8 cellular contexts compared by ENCODE assay signal in the genomic region with DNA sequence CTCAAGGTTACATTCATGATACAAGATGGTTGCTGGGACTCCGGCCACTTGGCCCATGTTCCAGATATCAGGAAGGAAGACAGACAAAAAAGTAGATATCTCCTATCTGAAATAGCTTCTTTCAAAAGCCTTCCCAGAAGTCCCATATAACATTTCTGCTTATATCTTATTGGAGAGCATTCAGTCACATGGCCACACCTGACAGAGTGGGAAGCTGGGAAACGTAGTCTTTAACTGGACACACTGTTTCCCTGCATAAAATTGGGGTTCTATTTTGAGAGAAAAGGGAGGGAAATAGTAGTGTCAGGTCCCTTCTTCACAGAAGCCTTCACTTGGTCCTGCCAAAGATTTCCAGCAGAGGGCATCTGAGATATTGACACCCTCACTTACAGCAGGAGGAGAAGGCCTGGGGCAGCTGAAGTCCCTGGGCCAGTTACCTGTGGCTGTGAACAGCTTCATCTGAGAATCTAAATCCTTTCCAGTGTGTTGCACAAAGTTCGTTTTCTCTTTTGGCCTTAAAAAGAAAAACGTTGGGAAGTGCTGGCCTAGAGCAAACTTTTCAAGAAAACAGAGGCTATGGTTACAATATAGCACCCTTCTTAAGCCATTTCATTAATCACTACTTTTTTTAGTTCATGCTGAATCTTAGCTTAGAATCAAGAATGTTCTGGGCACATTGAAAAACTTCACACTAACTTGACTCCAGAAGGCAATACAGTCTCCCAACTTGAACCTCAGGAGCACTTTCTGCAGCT.
DNase-seq lines count a peak whose midpoint lies in the region; ATAC-seq and TF ChIP-seq lines count a peak whose summit lies in the region.

No MANE protein-coding gene starts in this region.

- H4K20me1 ChIP-seq in DND-41 (ENCODE audit: insufficient read depth, low read length): no peaks in the 10 kb centered on the region

- ATAC-seq in DND-41 (ENCODE audit: insufficient read depth, low read depth): peak; percentile 99
- peak; percentile 95 for ATAC-seq in RWPE2 (ENCODE audit: low read depth)
- no peak for ATAC-seq in GM21825 (IDR thresholded peaks at IDR 0.05; ENCODE audit: unreplicated experiment)

- H3K27me3 ChIP-seq in DND-41 (ENCODE audit: insufficient read depth, low read length, poor library complexity) (no peaks in the 10 kb centered on the region), RWPE2 (ENCODE audit: insufficient read depth, poor library complexity, severe bottlenecking) (no peaks in the 10 kb centered on the region)

- H3K4me1 ChIP-seq in DND-41 (ENCODE audit: insufficient read depth, low read length) (peaks cover 8% of the 10 kb centered on the region), RWPE2 (ENCODE audit: insufficient read depth, poor library complexity, severe bottlenecking) (no peaks in the 10 kb centered on the region)

- peak; percentile 75 for DNase-seq in DND-41
- DNase-seq in HCEC 1CT: peak; percentile 58
- DNase-seq in RWPE2 (ENCODE audit: low spot score): no peak
- peak; percentile 66 for DNase-seq in activated naive CD4-positive, alpha-beta T cell treated with anti-CD3 and anti-CD28 coated beads, Interleukin-2, amount 50 U/mL, for 16 hours
- DNase-seq in iris pigment epithelial cell (ENCODE audit: low read depth): peak; percentile 57
- DNase-seq in stimulated activated CD8-positive, alpha-beta memory T cell treated with anti-CD3 and anti-CD28 coated beads, Interleukin-12 subunit alpha, Interleukin-12 subunit beta, amount 100 ng/mL, for 24 hours (ENCODE audit: extremely low read depth): peak; percentile 17
- DNase-seq in epidermal melanocyte (ENCODE audit: insufficient read length, low spot score): no peak

- H3K9ac ChIP-seq in DND-41 (ENCODE audit: low read depth, low read length): 0 out of 2 replicates have a peak overlapping the region, but pooled peaks have one; percentile 4

- H3K4me3 ChIP-seq in DND-41 (ENCODE audit: low read depth in 1 of 2, low read length in 2 of 2) (no peak overlapping the region), RWPE2 (ENCODE audit: severe bottlenecking) (no peak overlapping the region)

- no peaks in the 10 kb centered on the region for H3K79me2 ChIP-seq in DND-41 (ENCODE audit: insufficient read depth, low read length)

- peak overlapping the region; percentile 54 for H3K27ac ChIP-seq in DND-41 (ENCODE audit: low read length)
- no peak overlapping the region for H3K27ac ChIP-seq in RWPE2 (ENCODE audit: poor library complexity, severe bottlenecking)

- H3K36me3 ChIP-seq in DND-41 (ENCODE audit: insufficient read depth, low read length) (no peaks in the 10 kb centered on the region), RWPE2 (ENCODE audit: low read depth) (peaks cover 4% of the 10 kb centered on the region; the same call in 1 of the 2 replicates)

- no peaks in the 10 kb centered on the region for H3K9me3 ChIP-seq in DND-41 (ENCODE audit: insufficient read depth, low read length, severe bottlenecking)
- no peaks in the 10 kb centered on the region for H3K9me3 ChIP-seq in RWPE2 (ENCODE audit: severe bottlenecking)

- 0 out of 2 replicates have a peak overlapping the region, but pooled peaks have one; percentile 32 for H2AFZ ChIP-seq in DND-41 (ENCODE audit: low read depth, low read length)

- TF ChIP-seq CTCF in DND-41 (IDR thresholded peaks at IDR 0.05; ENCODE audit: borderline replicate concordance, extremely low read depth, low read length, poor library complexity, severe bottlenecking): peak; percentile 81
- TF ChIP-seq CTCF in RWPE2 (IDR thresholded peaks at IDR 0.05; ENCODE audit: poor library complexity, severe bottlenecking): peak; percentile 88

- H3K4me2 ChIP-seq in DND-41 (ENCODE audit: insufficient read depth, low read length): no peak overlapping the region

Comparison
In these comparisons a context has a peak if more than half of its experiments do, and no peak if none do; other contexts are left out.
1. DNase-seq: peak in DND-41 (single experiment), HCEC 1CT (single experiment), activated naive CD4-positive, alpha-beta T cell treated with anti-CD3 and anti-CD28 coated beads, Interleukin-2, amount 50 U/mL, for 16 hours (single experiment), iris pigment epithelial cell (single experiment) and stimulated activated CD8-positive, alpha-beta memory T cell treated with anti-CD3 and anti-CD28 coated beads, Interleukin-12 subunit alpha, Interleukin-12 subunit beta, amount 100 ng/mL, for 24 hours (single experiment); none in RWPE2 (single experiment) and epidermal melanocyte (single experiment).